In genomic region chr2:101736861-101737291, GRCh38 we compare ENCODE assay signal across 9 cellular contexts. TPM values are rescaled to one million over a fixed set of nuclear protein-coding genes. Genes with fewer than 3 reads are reported as not detected.
A peak's percentile ranks its signal among the peaks of the same experiment; 100 is the strongest.
DNase-seq lines count a peak whose midpoint lies in the region; ATAC-seq and TF ChIP-seq lines count a peak whose summit lies in the region.
"Had no signal": no experiment of that assay in that cellular context is flagged by ENCODE, and none has a peak within 500 bp of the region (broad histone marks: within the 10 kb centered on the region; RNA-seq: fewer than 3 reads in every experiment).

No MANE protein-coding gene starts in this region.

- H3K4me3 ChIP-seq in GM23248 (no peak overlapping the region), fibroblast of the aortic adventitia (ENCODE audit: low read depth, low read length) (no peak overlapping the region)
- H3K4me3 ChIP-seq: upper lobe of left lung had no signal

- POLR2A ChIA-PET in RWPE1 (lab: Yijun Ruan, JAX; ENCODE audit: low non-redundant PET) = no interaction called here

- no peaks in the 10 kb centered on the region for H3K36me3 ChIP-seq in GM23248 (ENCODE audit: low read depth)
- H3K36me3 ChIP-seq: upper lobe of left lung had no signal

- DNase-seq in GM23248 (peak; percentile 91), RWPE1 (ENCODE audit: low spot score) (peak; percentile 85), fibroblast of the aortic adventitia (ENCODE audit: low read depth) (peak; percentile 85), NCI-H526 treated with DMSO at 0.1 percent for 48 hours (lab: John Stamatoyannopoulos, UW) (no peak), NCI-H146 (lab: John Stamatoyannopoulos, UW) (no peak)
- peak; percentile 71 for DNase-seq in stimulated activated CD4-positive, alpha-beta T cell treated with anti-CD3 and anti-CD28 coated beads, Interleukin-15, amount 100 ng/mL, for 24 hours
- DNase-seq: upper lobe of left lung had no signal

- no peaks in the 10 kb centered on the region for H3K27me3 ChIP-seq in GM23248 (replicated peaks; ENCODE audit: insufficient read depth)
- H3K27me3 ChIP-seq: upper lobe of left lung had no signal

- WGBS in GM23248 (ENCODE audit: low coverage in 1 of 2, low lambda C conversion rate in 2 of 2, missing lambda C conversion rate in 2 of 2), 2 experiments = 0 to 4% methylated on average over 1 of the region's 1 CpG

- H3K4me2 ChIP-seq in GM23248 (ENCODE audit: unreplicated experiment) = peak overlapping the region; percentile 46

- no peak overlapping the region for H3K9ac ChIP-seq in GM23248

- peaks cover 93% of the 10 kb centered on the region for H3K79me2 ChIP-seq in GM23248 (ENCODE audit: insufficient read depth)

- ATAC-seq in GM21619 (IDR thresholded peaks at IDR 0.05; ENCODE audit: unreplicated experiment) (no peak), HG02588 (IDR thresholded peaks at IDR 0.05; ENCODE audit: unreplicated experiment) (no peak)

- H3K27ac ChIP-seq in GM23248 = peak overlapping the region; percentile 46
- no peak overlapping the region for H3K27ac ChIP-seq in RWPE1

- CTCF ChIA-PET in RWPE1 (lab: Yijun Ruan, JAX) = no interaction called here

- no peak for TF ChIP-seq CTCF in RWPE1 (conservative IDR thresholded peaks at IDR 0.05; ENCODE audit: low read depth)
- no peak for TF ChIP-seq CTCF in fibroblast of the aortic adventitia (IDR thresholded peaks at IDR 0.05; ENCODE audit: insufficient read depth, low read length)

- H3K9me2 ChIP-seq in GM23248 (ENCODE audit: insufficient read depth) = no peaks in the 10 kb centered on the region

- H3F3A ChIP-seq in GM23248 (ENCODE audit: insufficient read depth) = peaks cover 58% of the 10 kb centered on the region

- H3K4me1 ChIP-seq in GM23248 (ENCODE audit: insufficient read depth) = peaks cover 80% of the 10 kb centered on the region

- in situ Hi-C loops in GM23248 (cut with MboI) = no loop called here

- H2AFZ ChIP-seq in GM23248 = no peak overlapping the region

- H4K20me1 ChIP-seq in GM23248 (ENCODE audit: insufficient read depth) = peaks cover 26% of the 10 kb centered on the region

- H3K9me3 ChIP-seq in GM23248 (ENCODE audit: low read depth) = no peaks in the 10 kb centered on the region
- H3K9me3 ChIP-seq: upper lobe of left lung had no signal

RNA-seq across cellular contexts. Expression of gene MAP4K4, which starts 39.4 kb away (rescaled TPM):
- total RNA-seq in GM23248 (2014; rRNA removed; shearing (Covaris generic)) = 107 and 115 TPM in 2 replicates
- 19.9 and 20.3 TPM in 2 replicates for polyA plus RNA-seq in GM23248 (2016; fragmentation: Nextera tagmentation; extraction: Ambion mirVana)
- total RNA-seq in fibroblast of the aortic adventitia (ENCODE audit: low replicate concordance) = 193 and 208 TPM in 2 replicates

Comparison
In these comparisons a context has a peak if more than half of its experiments do, and no peak if none do; other contexts are left out.
1. DNase-seq: peak in GM23248 (single experiment), RWPE1 (single experiment), fibroblast of the aortic adventitia (single experiment) and stimulated activated CD4-positive, alpha-beta T cell treated with anti-CD3 and anti-CD28 coated beads, Interleukin-15, amount 100 ng/mL, for 24 hours (single experiment); none in NCI-H526 treated with DMSO at 0.1 percent for 48 hours (single experiment) and NCI-H146 (single experiment).